ENCODE assay signal across 8 cellular contexts in the genomic region with DNA sequence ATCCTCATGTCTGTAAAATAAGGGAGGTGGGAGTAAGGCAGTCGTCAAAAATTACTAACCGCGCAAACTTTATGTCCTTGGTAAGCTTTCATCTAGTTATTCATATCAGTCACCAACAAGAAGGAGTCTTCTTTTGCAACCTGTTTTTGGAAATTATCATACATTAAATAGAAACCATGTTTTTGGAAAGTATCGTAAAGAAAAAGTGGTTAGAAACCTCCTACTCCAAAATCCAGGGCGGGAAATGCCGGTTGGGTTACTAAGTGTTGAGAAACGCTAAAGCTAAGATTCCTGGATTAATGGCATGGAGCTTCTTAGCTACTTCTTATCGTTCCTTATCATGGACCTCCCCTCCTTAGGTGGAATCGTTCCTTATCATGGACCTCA. TPM values are rescaled to one million over a fixed set of nuclear protein-coding genes. Genes with fewer than 3 reads are reported as not detected.
DNase-seq lines count a peak whose midpoint lies in the region; ATAC-seq and TF ChIP-seq lines count a peak whose summit lies in the region.

No MANE protein-coding gene starts in this region.

- H3K27me3 ChIP-seq in right atrium auricular region (no peaks in the 10 kb centered on the region), right lobe of liver (no peaks in the 10 kb centered on the region), aorta (ENCODE audit: control insufficient read depth in 1 of 2, insufficient read depth in 2 of 2, low read length in 1 of 2) (no peaks in the 10 kb centered on the region)

- peaks cover 0 to 12% of the 10 kb centered on the region in 2 donors for H3K4me1 ChIP-seq in right atrium auricular region
- H3K4me1 ChIP-seq in right lobe of liver = peaks cover 0 to 4% (median 0%) of the 10 kb centered on the region in 4 donors
- no peaks in the 10 kb centered on the region for H3K4me1 ChIP-seq in aorta (ENCODE audit: control insufficient read depth in 1 of 2, insufficient read depth in 2 of 2, low read length in 2 of 2)

- H3K4me3 ChIP-seq in right atrium auricular region (peak overlapping the region; percentile 55 to 77), right lobe of liver (peak overlapping the region; percentile 76 to 84 (median 79)), aorta (ENCODE audit: low read length in 2 of 2) (peak overlapping the region; percentile 33 to 79)

- peaks cover 20% of the 10 kb centered on the region for H3K36me3 ChIP-seq in right atrium auricular region
- peaks cover 0 to 7% (median 0%) of the 10 kb centered on the region in 4 donors for H3K36me3 ChIP-seq in right lobe of liver
- peaks cover 0 to 2% of the 10 kb centered on the region in 2 donors for H3K36me3 ChIP-seq in aorta (ENCODE audit: control insufficient read depth in 1 of 2, insufficient read depth in 2 of 2, low read length in 1 of 2)

- no peak for TF ChIP-seq POLR2A in right lobe of liver (IDR thresholded peaks at IDR 0.05)

- intact Hi-C loops in left ventricle myocardium superior (cut with micrococcal nuclease) = no loop called here
- intact Hi-C loops in right lobe of liver (cut with DNase I) = no loop called here
- intact Hi-C loops in aorta (cut with DNase I) = no loop called here

- peak overlapping the region; percentile 59 to 72 for H3K27ac ChIP-seq in right atrium auricular region
- peak overlapping the region in 2 of 3 donors; percentile 26 to 70 for H3K27ac ChIP-seq in right lobe of liver
- H3K27ac ChIP-seq in aorta (ENCODE audit: low read depth in 1 of 2, low read length in 2 of 2) = no peak overlapping the region

- H3K9me3 ChIP-seq in right atrium auricular region (no peaks in the 10 kb centered on the region), right lobe of liver (no peaks in the 10 kb centered on the region), aorta (ENCODE audit: control insufficient read depth, low read length) (no peaks in the 10 kb centered on the region)

- WGBS in right lobe of liver (ENCODE audit: insufficient coverage, low coverage, low lambda C conversion rate, missing lambda C conversion rate) = 44% methylated on average over 9 of the region's 9 CpGs
- 15 to 19% methylated on average over 9 of the region's 9 CpGs for WGBS in aorta, 2 donors

- no peak for ATAC-seq in left ventricle myocardium superior
- no peak for ATAC-seq in right lobe of liver
- ATAC-seq in aorta (ENCODE audit: low FRiP score) = no peak
- ATAC-seq in HG02938 (IDR thresholded peaks at IDR 0.05; ENCODE audit: unreplicated experiment) = no peak

- TF ChIP-seq CTCF in right atrium auricular region (IDR thresholded peaks at IDR 0.05) (no peak), right lobe of liver (IDR thresholded peaks at IDR 0.05) (no peak)

- DNase-seq in right atrium auricular region (ENCODE audit: low spot score) = no peak
- DNase-seq in left ventricle myocardium superior = no peak
- peak; percentile 27 for DNase-seq in amniotic epithelial cell (ENCODE audit: low read depth)
- DNase-seq in right lobe of liver = no peak
- DNase-seq in aorta = no peak
- DNase-seq in NCI-H2227 (lab: John Stamatoyannopoulos, UW; ENCODE audit: unreplicated experiment) = no peak
- no peak for DNase-seq in CD1c-positive myeloid dendritic cell (ENCODE audit: extremely low spot score)

RNA-seq across cellular contexts. Expression of a gene that starts 0.8 kb away (rescaled TPM):
- total RNA-seq in right atrium auricular region (1 to 10 TPM; 4.2 to 7.0 TPM), left ventricle myocardium superior (7.5 TPM), right lobe of liver (1 to 10 TPM; 1.7 to 3.5 (median 2.3) TPM), aorta (10 to 100 TPM in 1 of 2 donors, 1 to 10 TPM in 1; 7.3 to 10.6 TPM)
- polyA plus RNA-seq in aorta = 10 to 100 TPM in 1 of 2 donors, 1 to 10 TPM in 1; 1.3 to 12.6 TPM

RNA-seq across cellular contexts. Expression of a gene that starts 29.4 kb away (rescaled TPM):
- total RNA-seq in right atrium auricular region (100 to 1,000 TPM in 1 of 2 donors, 10 to 100 TPM in 1; 44.0 to 122 TPM), left ventricle myocardium superior (168 TPM), right lobe of liver (1 to 10 TPM in 1 of 6 experiments, under 1 TPM in 5; 0.22 to 3.7 (median 0.30) TPM), aorta (under 1 TPM; 0.81 to 0.87 TPM)
- polyA plus RNA-seq in aorta = under 1 TPM; 0.25 to 0.61 TPM

Comparison
In these comparisons a context has a peak if more than half of its experiments do, and no peak if none do; other contexts are left out.
1. H3K27ac ChIP-seq: peak in right atrium auricular region (2 of 2) and right lobe of liver (2 of 3); none in aorta (0 of 2).
2. RNA of a gene that starts 29.4 kb away (total RNA-seq): 168 TPM in left ventricle myocardium superior (single experiment) and 44.0 to 122 TPM in right atrium auricular region; 0.81 to 0.87 TPM in aorta and 0.22 to 3.7 TPM in right lobe of liver; every median in the first group is over 4 times any median in the second.
3. Peak in every context shown above with its lines, with median percentiles within 50 percentile points of each other: H3K4me3 ChIP-seq.